ENCODE assay signal across 14 cellular contexts in genomic region chr12:53060064-53060720, GRCh38. TPM values are rescaled to one million over a fixed set of nuclear protein-coding genes. Genes with fewer than 3 reads are reported as not detected.
DNase-seq lines count a peak whose midpoint lies in the region; ATAC-seq and TF ChIP-seq lines count a peak whose summit lies in the region.
"Had no signal": no experiment of that assay in that cellular context is flagged by ENCODE, and none has a peak within 500 bp of the region (broad histone marks: within the 10 kb centered on the region; RNA-seq: fewer than 3 reads in every experiment).

No MANE protein-coding gene starts in this region.

- intact Hi-C loops in esophagus muscularis mucosa (cut with DNase I) = no loop called here
- intact Hi-C loops in sigmoid colon (cut with DNase I) = no loop called here

- DNase-seq in esophagus muscularis mucosa (ENCODE audit: extremely low spot score) = no peak
- DNase-seq in sigmoid colon = no peak
- DNase-seq in inferior parietal cortex (ENCODE audit: extremely low spot score) = no peak
- DNase-seq: activated T-cell treated with anti-CD3 and anti-CD28 coated beads, Interleukin-2, amount 50 U/mL, for 48 hours; DMS 273 treated with DMSO at 0.1 percent for 48 hours; NCI-H2081 treated with DMSO at 0.1 percent for 48 hours; T-helper 1 cell had no signal

- H3K4me1 ChIP-seq in esophagus muscularis mucosa (peaks cover 80 to 97% (median 94%) of the 10 kb centered on the region in 4 donors), sigmoid colon (peaks cover 0 to 64% (median 47%) of the 10 kb centered on the region in 4 donors)

- no peaks in the 10 kb centered on the region for H3K9me3 ChIP-seq in esophagus muscularis mucosa
- no peaks in the 10 kb centered on the region for H3K9me3 ChIP-seq in sigmoid colon

- H3K27ac ChIP-seq in VCaP (peak overlapping the region; percentile 76), esophagus muscularis mucosa (replicated peaks in 1 of 4) (peak overlapping the region; percentile 82 to 95 (median 88)), sigmoid colon (peak overlapping the region; percentile 16 to 66 (median 48))

- no peak for TF ChIP-seq EP300 in esophagus muscularis mucosa (IDR thresholded peaks at IDR 0.05)
- no peak for TF ChIP-seq EP300 in sigmoid colon (IDR thresholded peaks at IDR 0.05)

- no peak overlapping the region for H3K4me3 ChIP-seq in esophagus muscularis mucosa
- no peak overlapping the region for H3K4me3 ChIP-seq in sigmoid colon

- TF ChIP-seq POLR2A in esophagus muscularis mucosa (IDR thresholded peaks at IDR 0.05; ENCODE audit: low read depth) = no peak
- no peak for TF ChIP-seq POLR2A in sigmoid colon (IDR thresholded peaks at IDR 0.05)

- TF ChIP-seq CTCF in VCaP (conservative IDR thresholded peaks at IDR 0.05) (no peak), esophagus muscularis mucosa (IDR thresholded peaks at IDR 0.05) (no peak), sigmoid colon (IDR thresholded peaks at IDR 0.05) (no peak)

- whole genome bisulfite sequencing in esophagus muscularis mucosa = 40% methylated on average over 1 of the region's 17 CpGs
- 71 to 88% methylated on average over 17 of the region's 17 CpGs for WGBS in sigmoid colon, 2 donors

- no peaks in the 10 kb centered on the region for H3K27me3 ChIP-seq in esophagus muscularis mucosa
- H3K27me3 ChIP-seq in sigmoid colon = no peaks in the 10 kb centered on the region

- no peak for ATAC-seq in HG02938 (IDR thresholded peaks at IDR 0.05; ENCODE audit: unreplicated experiment)
- no peak for ATAC-seq in HG03196 (IDR thresholded peaks at IDR 0.05; ENCODE audit: unreplicated experiment)

- H3K36me3 ChIP-seq in esophagus muscularis mucosa = peaks cover 22 to 100% (median 96%) of the 10 kb centered on the region in 4 donors
- peaks cover 0 to 99% (median 14%) of the 10 kb centered on the region in 4 donors for H3K36me3 ChIP-seq in sigmoid colon

RNA-seq across cellular contexts. Expression of gene TNS2, which starts 10.3 kb away (rescaled TPM):
- 100 to 1,000 TPM; 173 to 226 (median 202) TPM for total RNA-seq in esophagus muscularis mucosa
- 100 to 1,000 TPM; 109 to 117 (median 113) TPM for total RNA-seq in sigmoid colon
- 10 to 100 TPM; 12.5 to 60.1 (median 47.4) TPM for polyA plus RNA-seq in sigmoid colon

RNA-seq across cellular contexts. Expression of gene SPRYD3, which starts 19.0 kb away (rescaled TPM):
- total RNA-seq in esophagus muscularis mucosa (100 to 1,000 TPM in 2 of 4 donors, 10 to 100 TPM in 2; 79.7 to 125 (median 99.1) TPM), sigmoid colon (10 to 100 TPM; 31.9 to 41.4 (median 35.7) TPM)
- 10 to 100 TPM; 20.1 to 33.4 (median 27.0) TPM for polyA plus RNA-seq in sigmoid colon

RNA-seq across cellular contexts. Expression of gene IGFBP6, which starts 37.3 kb away (rescaled TPM):
- total RNA-seq in esophagus muscularis mucosa (1,000 to 10,000 TPM in 1 of 4 donors, 100 to 1,000 TPM in 3; 626 to 1,141 (median 795) TPM), sigmoid colon (100 to 1,000 TPM; 127 to 444 (median 384) TPM)
- polyA plus RNA-seq in sigmoid colon = 100 to 1,000 TPM in 1 of 3 donors, 10 to 100 TPM in 1, 1 to 10 TPM in 1; 3.0 to 133 (median 35.9) TPM
- total RNA-seq: B cell had no signal

RNA-seq across cellular contexts. Expression of gene SOAT2, which starts 43.1 kb away (rescaled TPM):
- not detected for total RNA-seq in esophagus muscularis mucosa
- under 1 TPM in 2 of 4 donors, not detected in 2; 0.41 to 0.55 TPM for total RNA-seq in sigmoid colon
- under 1 TPM in 1 of 3 donors, not detected in 2; 0.09 TPM for polyA plus RNA-seq in sigmoid colon
- total RNA-seq: B cell, dermis blood vessel endothelial cell, M059J, omental fat pad had no signal

RNA-seq across cellular contexts. Expression of gene EIF4B, which starts 53.9 kb away (rescaled TPM):
- 100 to 1,000 TPM; 400 to 648 (median 576) TPM for total RNA-seq in esophagus muscularis mucosa
- 100 to 1,000 TPM; 475 to 575 (median 524) TPM for total RNA-seq in sigmoid colon
- 100 to 1,000 TPM; 136 to 233 (median 218) TPM for polyA plus RNA-seq in sigmoid colon
